ENCODE assay signal across 8 cellular contexts in genomic region chr2:223941579-223942277, GRCh38. TPM values are rescaled to one million over a fixed set of nuclear protein-coding genes. Genes with fewer than 3 reads are reported as not detected.
DNase-seq lines count a peak whose midpoint lies in the region; ATAC-seq and TF ChIP-seq lines count a peak whose summit lies in the region.

No MANE protein-coding gene starts in this region.

- DNase-seq in GM04503 (ENCODE audit: low read depth): peak; percentile 70
- no peak for DNase-seq in GM23338 (ENCODE audit: low spot score)
- peak; percentile 84 for DNase-seq in RPMI7951 (ENCODE audit: low read depth)
- DNase-seq in central memory CD4-positive, alpha-beta T cell: peak; percentile 34
- peak; percentile 61 for DNase-seq in stimulated activated CD4-positive, alpha-beta T cell treated with anti-CD3 and anti-CD28 coated beads, Interleukin-12 subunit alpha, Interleukin-12 subunit beta, amount 100 ng/mL, for 4 hours
- DNase-seq in DMS79 (lab: John Stamatoyannopoulos, UW): no peak
- DNase-seq in COLO668 (lab: John Stamatoyannopoulos, UW; ENCODE audit: unreplicated experiment): no peak
- DNase-seq in ovary: no peak

- no peaks in the 10 kb centered on the region for H3K9me2 ChIP-seq in GM23338 (ENCODE audit: insufficient read depth)

- H3K27ac ChIP-seq in GM23338 (ENCODE audit: low read depth): no peak overlapping the region
- H3K27ac ChIP-seq in ovary: no peak overlapping the region

- no peak overlapping the region for H2AFZ ChIP-seq in GM23338

- no peaks in the 10 kb centered on the region for H3F3A ChIP-seq in GM23338 (replicated peaks; ENCODE audit: low read depth)

- H3K4me3 Mint-ChIP-seq in GM23338: no peak overlapping the region

- peaks cover 60% of the 10 kb centered on the region for H3K4me1 ChIP-seq in GM23338 (ENCODE audit: insufficient read depth)
- peaks cover 23% of the 10 kb centered on the region for H3K4me1 ChIP-seq in ovary (ENCODE audit: insufficient read depth)

- TF ChIP-seq CTCF in GM23338 (conservative IDR thresholded peaks at IDR 0.05; ENCODE audit: low read depth in 2 of 2) (no peak), ovary (IDR thresholded peaks at IDR 0.05) (no peak)

- TF ChIP-seq POLR2A in ovary (IDR thresholded peaks at IDR 0.05): no peak

- intact Hi-C loops in ovary (cut with DNase I): loop anchor here in 1 of 4 donors (5.0 kb wide), 1 partner anchor 104 kb away; the partner anchor contains the start of gene AP1S3

- peaks cover 84% of the 10 kb centered on the region for H3K79me2 ChIP-seq in GM23338 (replicated peaks; ENCODE audit: insufficient read depth)

- H4K20me1 ChIP-seq in GM23338 (replicated peaks; ENCODE audit: insufficient read depth): peaks cover 10% of the 10 kb centered on the region; the same call in 1 of the 2 replicates

- H3K36me3 ChIP-seq in GM23338 (ENCODE audit: insufficient read depth) (no peaks in the 10 kb centered on the region), ovary (no peaks in the 10 kb centered on the region)

- no peaks in the 10 kb centered on the region for H3K27me3 ChIP-seq in GM23338 (ENCODE audit: insufficient read depth)
- H3K27me3 ChIP-seq in ovary: no peaks in the 10 kb centered on the region

- ATAC-seq in GM23338: no peak

- no peaks in the 10 kb centered on the region for H3K9me3 ChIP-seq in ovary

- no peak overlapping the region for H3K4me3 ChIP-seq in GM23338
- no peak overlapping the region for H3K4me3 ChIP-seq in ovary

- 0 out of 2 replicates have a peak overlapping the region, but pooled peaks have one; percentile 18 for H3K4me2 ChIP-seq in GM23338

- TF ChIP-seq EP300 in ovary (IDR thresholded peaks at IDR 0.05): no peak

- peaks cover 4% of the 10 kb centered on the region for H3K27me3 Mint-ChIP-seq in GM23338 (ENCODE audit: insufficient read depth, low read depth, poor library complexity)

- peaks cover 3% of the 10 kb centered on the region; the same call in 1 of the 3 replicates for H3K9me3 Mint-ChIP-seq in GM23338

- peaks cover 49% of the 10 kb centered on the region for H3K4me1 Mint-ChIP-seq in GM23338

- WGBS in ovary, 3 donors: 32 to 34% (median 33%) methylated on average over 12 of the region's 12 CpGs

- peaks cover 23% of the 10 kb centered on the region for H3K36me3 Mint-ChIP-seq in GM23338 (ENCODE audit: low read depth)

- no peak overlapping the region for H3K27ac Mint-ChIP-seq in GM23338

TF ChIP-seq in GM23338, 12 proteins besides CTCF, POLR2A, EP300 and RAD21 (continues in another document):
- no peak for TF ChIP-seq ZNF462 (CRISPR knock-in tag; IDR thresholded peaks at IDR 0.05)
- no peak for TF ChIP-seq POLR2AphosphoS5 (IDR thresholded peaks at IDR 0.05; ENCODE audit: low read depth)
- no peak for TF ChIP-seq ZNF114 (CRISPR knock-in tag; IDR thresholded peaks at IDR 0.05)
- no peak for TF ChIP-seq ZNF331 (CRISPR knock-in tag; IDR thresholded peaks at IDR 0.05; ENCODE audit: low read depth)
- TF ChIP-seq EZH2 (IDR thresholded peaks at IDR 0.05; ENCODE audit: low read depth, unreplicated experiment): no peak
- TF ChIP-seq JUNB (IDR thresholded peaks at IDR 0.05; ENCODE audit: unreplicated experiment): no peak
- no peak for TF ChIP-seq STAT1 (IDR thresholded peaks at IDR 0.05; ENCODE audit: unreplicated experiment)
- TF ChIP-seq EZH2phosphoT487 (IDR thresholded peaks at IDR 0.05; ENCODE audit: unreplicated experiment): no peak
- no peak for TF ChIP-seq NANOG (IDR thresholded peaks at IDR 0.05; ENCODE audit: borderline replicate concordance)
- no peak for TF ChIP-seq REST (IDR thresholded peaks at IDR 0.05; ENCODE audit: unreplicated experiment)

RNA-seq across cellular contexts. Expression of gene WDFY1, which starts 3.4 kb away (rescaled TPM):
- 103 and 127 TPM in 2 replicates for total RNA-seq in GM23338 (2014; rRNA removed; shearing (Covaris generic))
- polyA plus RNA-seq in GM23338 (2016; fragmentation: Nextera tagmentation; extraction: Ambion mirVana) (45.7 and 54.5 TPM in 2 replicates), ovary (10 to 100 TPM; 21.2 to 35.7 TPM)
- total RNA-seq in RPMI7951 (2014; rRNA removed; shearing (Covaris generic)): 39.1 and 45.7 TPM in 2 replicates
- 10 to 100 TPM; 33.4 to 50.1 (median 40.8) TPM for total RNA-seq in ovary

RNA-seq across cellular contexts. Expression of gene MRPL44, which starts 15.5 kb away (rescaled TPM):
- 55.8 and 68.2 TPM in 2 replicates for total RNA-seq in GM23338 (2014; rRNA removed; shearing (Covaris generic))
- polyA plus RNA-seq in GM23338 (2016; fragmentation: Nextera tagmentation; extraction: Ambion mirVana) (38.4 and 40.4 TPM in 2 replicates), ovary (10 to 100 TPM; 18.3 to 28.3 TPM)
- total RNA-seq in RPMI7951 (2014; rRNA removed; shearing (Covaris generic)): 40.9 and 43.6 TPM in 2 replicates
- 10 to 100 TPM; 12.6 to 20.4 (median 15.9) TPM for total RNA-seq in ovary

Comparison
In these comparisons a context has a peak if more than half of its experiments do, and no peak if none do; other contexts are left out.
1. DNase-seq: peak in GM04503 (single experiment), RPMI7951 (single experiment), central memory CD4-positive, alpha-beta T cell (single experiment) and stimulated activated CD4-positive, alpha-beta T cell treated with anti-CD3 and anti-CD28 coated beads, Interleukin-12 subunit alpha, Interleukin-12 subunit beta, amount 100 ng/mL, for 4 hours (single experiment); none in GM23338 (single experiment), DMS79 (single experiment), COLO668 (single experiment) and ovary (0 of 5).